ENCODE assay signal across 12 cellular contexts in the genomic region with DNA sequence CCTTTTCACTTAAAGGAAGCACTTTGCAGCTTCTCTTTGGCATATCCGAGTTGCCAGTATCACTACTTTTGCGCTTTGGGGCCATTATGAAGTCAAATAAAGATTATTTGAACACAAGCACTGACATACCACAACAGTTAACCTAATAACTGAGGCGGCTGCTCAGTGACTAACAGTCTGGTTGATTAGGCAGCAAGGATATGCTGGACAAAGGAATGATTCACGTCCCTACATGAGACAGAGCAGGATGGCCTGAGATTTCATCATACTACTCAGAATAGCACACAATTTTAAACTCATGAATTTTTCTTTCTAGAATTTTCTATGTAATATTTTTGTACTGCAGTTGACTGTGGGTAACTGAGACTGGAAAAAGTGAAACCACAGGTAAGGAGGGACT. TPM values are rescaled to one million over a fixed set of nuclear protein-coding genes. Genes with fewer than 3 reads are reported as not detected.
DNase-seq lines count a peak whose midpoint lies in the region; ATAC-seq, FAIRE-seq and TF ChIP-seq lines count a peak whose summit lies in the region.
"Had no signal": no experiment of that assay in that cellular context is flagged by ENCODE, and none has a peak within 500 bp of the region (broad histone marks: within the 10 kb centered on the region; RNA-seq: fewer than 3 reads in every experiment).

No MANE protein-coding gene starts in this region.

- H3K27ac Mint-ChIP-seq in HFFc6 (peak overlapping the region; percentile 80), astrocyte (ENCODE audit: unreplicated experiment) (peak overlapping the region; percentile 100)
- H3K27ac Mint-ChIP-seq: CD4-positive, alpha-beta memory T cell; T-cell had no signal

- H3K4me3 ChIP-seq in ACC112 (ENCODE audit: low read depth, low read length) (peak overlapping the region; percentile 30; the same call in 1 of the 2 replicates), astrocyte (ENCODE audit: insufficient read depth, low read depth, low read length) (no peak overlapping the region), gastroesophageal sphincter (no peak overlapping the region)
- H3K4me3 ChIP-seq: ascending aorta, heart right ventricle had no signal

- H3K4me1 Mint-ChIP-seq in HFFc6 (ENCODE audit: low read depth) (peaks cover 39% of the 10 kb centered on the region), astrocyte (ENCODE audit: low read depth, unreplicated experiment) (peaks cover 44% of the 10 kb centered on the region)
- H3K4me1 Mint-ChIP-seq: CD4-positive, alpha-beta memory T cell; T-cell had no signal

- H3K27ac ChIP-seq in ACC112 (ENCODE audit: low read depth, low read length) (peak overlapping the region; percentile 95), astrocyte (ENCODE audit: low read depth, low read length) (peak overlapping the region; percentile 95), gastroesophageal sphincter (no peak overlapping the region)
- H3K27ac ChIP-seq: ascending aorta, heart right ventricle had no signal

- H3K36me3 ChIP-seq in ACC112 (ENCODE audit: insufficient read depth, low read length) (no peaks in the 10 kb centered on the region), astrocyte (ENCODE audit: insufficient read depth, low read length) (no peaks in the 10 kb centered on the region), gastroesophageal sphincter (no peaks in the 10 kb centered on the region)
- H3K36me3 ChIP-seq: ascending aorta, heart right ventricle had no signal

- H3K4me2 ChIP-seq in astrocyte (ENCODE audit: low read length): peak overlapping the region; percentile 67

- H3K9me3 Mint-ChIP-seq in HFFc6: no peaks in the 10 kb centered on the region
- H3K9me3 Mint-ChIP-seq in astrocyte (ENCODE audit: unreplicated experiment): peaks cover 2% of the 10 kb centered on the region
- H3K9me3 Mint-ChIP-seq: T-cell had no signal

- H3K9ac ChIP-seq in astrocyte (ENCODE audit: low read length): peak overlapping the region; percentile 76

- H3K27me3 ChIP-seq in ACC112 (ENCODE audit: insufficient read depth, low read length) (no peaks in the 10 kb centered on the region), astrocyte (ENCODE audit: insufficient read depth, low read length) (no peaks in the 10 kb centered on the region), gastroesophageal sphincter (peaks cover 2% of the 10 kb centered on the region)
- H3K27me3 ChIP-seq: ascending aorta, heart right ventricle had no signal

- DNase-seq in HFFc6: peak; percentile 94
- DNase-seq in astrocyte (ENCODE audit: low read depth): peak; percentile 98
- DNase-seq in hepatic stellate cell (ENCODE audit: low spot score): peak; percentile 25
- DNase-seq in DMS114 treated with DMSO at 0.1 percent for 48 hours (lab: John Stamatoyannopoulos, UW; ENCODE audit: unreplicated experiment): no peak
- DNase-seq in NK-92 (lab: John Stamatoyannopoulos, UW; ENCODE audit: unreplicated experiment): no peak
- DNase-seq: CD4-positive, alpha-beta memory T cell; heart right ventricle; T-cell had no signal

- H2AFZ ChIP-seq in ACC112 (ENCODE audit: low read length, unreplicated experiment) (no peak overlapping the region), astrocyte (ENCODE audit: low read depth, low read length) (no peak overlapping the region)

- peak; percentile 98 for FAIRE-seq in astrocyte (lab: Jason Lieb, UNC)

- no peaks in the 10 kb centered on the region for H4K20me1 ChIP-seq in astrocyte (ENCODE audit: insufficient read depth, low read length)

- H3K9me3 ChIP-seq in astrocyte (ENCODE audit: insufficient read depth, low read depth, low read length): no peaks in the 10 kb centered on the region
- no peaks in the 10 kb centered on the region for H3K9me3 ChIP-seq in gastroesophageal sphincter
- H3K9me3 ChIP-seq: ascending aorta had no signal

- peaks cover 74% of the 10 kb centered on the region for H3K4me1 ChIP-seq in ACC112 (ENCODE audit: control insufficient read depth, insufficient read depth, low read length, unreplicated experiment)
- H3K4me1 ChIP-seq in astrocyte (ENCODE audit: insufficient read depth, low read length): peaks cover 56% of the 10 kb centered on the region
- no peaks in the 10 kb centered on the region for H3K4me1 ChIP-seq in gastroesophageal sphincter
- H3K4me1 ChIP-seq: ascending aorta, heart right ventricle had no signal

- no peak for TF ChIP-seq POLR2A in gastroesophageal sphincter (IDR thresholded peaks at IDR 0.05)

- 0 out of 2 replicates have a peak, but pooled peaks cover 4% of the 10 kb centered on the region for H3K36me3 Mint-ChIP-seq in HFFc6 (ENCODE audit: low read depth)
- no peaks in the 10 kb centered on the region for H3K36me3 Mint-ChIP-seq in astrocyte (ENCODE audit: low read depth, unreplicated experiment)
- H3K36me3 Mint-ChIP-seq: CD4-positive, alpha-beta memory T cell; T-cell had no signal

- H3K4me3 Mint-ChIP-seq in HFFc6: peak overlapping the region; percentile 69
- H3K4me3 Mint-ChIP-seq in astrocyte (ENCODE audit: unreplicated experiment): no peak overlapping the region
- H3K4me3 Mint-ChIP-seq: CD4-positive, alpha-beta memory T cell; T-cell had no signal

- 41 to 58% methylated on average over 4 of the region's 4 CpGs for WGBS in gastroesophageal sphincter (ENCODE audit: low coverage in 1 of 2), 2 donors

- H3K79me2 ChIP-seq in ACC112 (ENCODE audit: control insufficient read depth, insufficient read depth, low read length, unreplicated experiment) (no peaks in the 10 kb centered on the region), astrocyte (ENCODE audit: insufficient read depth, low read length) (no peaks in the 10 kb centered on the region)

- ATAC-seq in gastroesophageal sphincter (no peak), GM21526 (IDR thresholded peaks at IDR 0.05; ENCODE audit: low FRiP score, unreplicated experiment) (no peak)
- ATAC-seq: T-cell had no signal

- TF ChIP-seq CTCF in HFFc6 (IDR thresholded peaks at IDR 0.05) (no peak), astrocyte (IDR thresholded peaks at IDR 0.05; ENCODE audit: insufficient read depth, low read depth, low read length) (no peak), gastroesophageal sphincter (IDR thresholded peaks at IDR 0.05) (no peak)

- H3K27me3 Mint-ChIP-seq in HFFc6 (ENCODE audit: insufficient read depth): no peaks in the 10 kb centered on the region
- no peaks in the 10 kb centered on the region for H3K27me3 Mint-ChIP-seq in astrocyte (ENCODE audit: low read depth, unreplicated experiment)

- TF ChIP-seq EP300 in gastroesophageal sphincter (IDR thresholded peaks at IDR 0.05): no peak

RNA-seq across cellular contexts. Expression of a gene that starts 56.9 kb away (rescaled TPM):
- total RNA-seq in HFFc6 (2021; fragmentation: NEBNext Ultra II Directional; extraction: Animal tissue kit (Norgen Biotek cat#: 25700)): 10 to 100 TPM in 5 of 6 experiments, 1 to 10 TPM in 1; 6.3 to 24.4 (median 18.0) TPM
- 21.5 and 26.2 TPM in 2 replicates for total RNA-seq in astrocyte
- under 1 TPM in 1 of 4 donors, not detected in 3; 0.47 TPM for total RNA-seq in gastroesophageal sphincter
- total RNA-seq: ascending aorta had no signal

Comparison
In these comparisons a context has a peak if more than half of its experiments do, and no peak if none do; other contexts are left out.
1. H3K27ac ChIP-seq: peak in ACC112 (single experiment) and astrocyte (single experiment); none in gastroesophageal sphincter (0 of 4).
2. DNase-seq: peak in HFFc6 (single experiment), astrocyte (single experiment) and hepatic stellate cell (single experiment); none in DMS114 treated with DMSO at 0.1 percent for 48 hours (single experiment) and NK-92 (single experiment).
3. RNA of a gene that starts 56.9 kb away (total RNA-seq): 21.5 to 26.2 TPM in astrocyte and 6.3 to 24.4 TPM in HFFc6; 0.47 TPM in gastroesophageal sphincter; every median in the first group is over 4 times any median in the second.